Comparison of ENCODE assay signal across 16 cellular contexts in the genomic region with DNA sequence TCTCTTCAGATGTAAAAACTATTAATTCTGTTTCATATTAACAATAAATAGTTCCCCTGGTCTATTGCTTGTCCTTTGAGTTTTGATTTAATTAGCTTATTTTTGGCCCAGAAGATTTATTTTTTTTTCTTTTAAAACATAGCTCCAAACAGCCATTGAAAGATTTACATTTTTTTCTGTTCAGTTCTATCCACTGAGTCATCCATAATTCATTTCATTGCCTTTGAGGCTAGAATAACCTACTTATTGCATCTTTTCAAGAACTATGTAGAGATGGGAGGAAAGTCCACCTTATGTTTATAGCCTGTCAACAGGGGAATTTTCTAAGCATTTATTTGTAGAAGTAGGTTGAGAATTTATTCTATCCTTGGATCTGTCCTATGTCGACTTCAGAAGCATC. TPM values are rescaled to one million over a fixed set of nuclear protein-coding genes. Genes with fewer than 3 reads are reported as not detected.
DNase-seq lines count a peak whose midpoint lies in the region; ATAC-seq and TF ChIP-seq lines count a peak whose summit lies in the region.
"Had no signal": no experiment of that assay in that cellular context is flagged by ENCODE, and none has a peak within 500 bp of the region (broad histone marks: within the 10 kb centered on the region; RNA-seq: fewer than 3 reads in every experiment).

No MANE protein-coding gene starts in this region.

- H3K27ac Mint-ChIP-seq in CD8-positive, alpha-beta T cell: peak overlapping the region; percentile 12
- H3K27ac Mint-ChIP-seq in activated T-helper 17 cell treated with anti-CD3 and anti-CD28 coated beads, Interleukin-2, amount 50 U/mL, for 72 hours: peak overlapping the region; percentile 62
- H3K27ac Mint-ChIP-seq: endodermal cell, GM23338 had no signal

- H3K36me3 ChIP-seq in CD8-positive, alpha-beta T cell (ENCODE audit: insufficient read depth, low read length): no peaks in the 10 kb centered on the region
- no peaks in the 10 kb centered on the region for H3K36me3 ChIP-seq in aorta (ENCODE audit: control insufficient read depth in 1 of 2, insufficient read depth in 2 of 2, low read length in 1 of 2)
- H3K36me3 ChIP-seq: BLaER1 treated with 17β-estradiol and CSF1 and Interleukin-3, amounts not matched to agents 10 nM and 100 nM; prostate gland had no signal

- H3K9me3 Mint-ChIP-seq in CD8-positive, alpha-beta T cell: no peaks in the 10 kb centered on the region
- no peaks in the 10 kb centered on the region for H3K9me3 Mint-ChIP-seq in activated T-helper 17 cell treated with anti-CD3 and anti-CD28 coated beads, Interleukin-2, amount 50 U/mL, for 72 hours

- H3K4me1 Mint-ChIP-seq in CD8-positive, alpha-beta T cell (ENCODE audit: low read depth): peaks cover 72% of the 10 kb centered on the region
- H3K4me1 Mint-ChIP-seq in activated T-helper 17 cell treated with anti-CD3 and anti-CD28 coated beads, Interleukin-2, amount 50 U/mL, for 72 hours: peaks cover 23% of the 10 kb centered on the region

- no peaks in the 10 kb centered on the region for H3K36me3 Mint-ChIP-seq in CD8-positive, alpha-beta T cell
- H3K36me3 Mint-ChIP-seq in activated T-helper 17 cell treated with anti-CD3 and anti-CD28 coated beads, Interleukin-2, amount 50 U/mL, for 72 hours (ENCODE audit: low read depth): no peaks in the 10 kb centered on the region

- ATAC-seq in CD8-positive, alpha-beta T cell: no peak
- no peak for ATAC-seq in activated T-helper 17 cell treated with anti-CD3 and anti-CD28 coated beads, Interleukin-2, amount 50 U/mL, for 72 hours (replicated peaks)
- no peak for ATAC-seq in aorta (ENCODE audit: low FRiP score)
- ATAC-seq: GM23338 had no signal

- H3K4me1 ChIP-seq in CD8-positive, alpha-beta T cell (ENCODE audit: insufficient read depth, low read length): peaks cover 64% of the 10 kb centered on the region
- H3K4me1 ChIP-seq in aorta (ENCODE audit: control insufficient read depth in 1 of 2, insufficient read depth in 2 of 2, low read length in 2 of 2): no peaks in the 10 kb centered on the region
- H3K4me1 ChIP-seq: prostate gland had no signal

- no peak overlapping the region for H3K27ac ChIP-seq in AG04450 (ENCODE audit: low read depth, low read length)
- H3K27ac ChIP-seq in CD8-positive, alpha-beta T cell (ENCODE audit: low read depth, low read length): no peak overlapping the region
- H3K27ac ChIP-seq in aorta (ENCODE audit: low read depth in 1 of 2, low read length in 2 of 2): no peak overlapping the region

- H3K4me3 Mint-ChIP-seq in CD8-positive, alpha-beta T cell: no peak overlapping the region
- H3K4me3 Mint-ChIP-seq in activated T-helper 17 cell treated with anti-CD3 and anti-CD28 coated beads, Interleukin-2, amount 50 U/mL, for 72 hours: peak overlapping the region; percentile 84
- H3K4me3 Mint-ChIP-seq: endodermal cell, GM23338 had no signal

- POLR2A ChIA-PET in AG04450 (lab: Yijun Ruan, JAX): interaction anchor here (0.6 to 1.4 kb wide), 4 partner anchors 22 to 51 kb away, joined by 3 to 9 read pairs (median 4); no protein-coding TSS in a partner anchor
- POLR2A ChIA-PET in CD8-positive, alpha-beta T cell (lab: Charles Lee): interaction anchor here (0.9 to 2.5 kb wide), 2 partner anchors 20 to 36 kb away, joined by 4 to 19 read pairs; no protein-coding TSS in a partner anchor

- H3K27me3 ChIP-seq in AG04450 (ENCODE audit: control insufficient read depth, insufficient read depth, low read length): no peaks in the 10 kb centered on the region
- H3K27me3 ChIP-seq in CD8-positive, alpha-beta T cell (ENCODE audit: insufficient read depth, low read length): no peaks in the 10 kb centered on the region
- no peaks in the 10 kb centered on the region for H3K27me3 ChIP-seq in aorta (ENCODE audit: control insufficient read depth in 1 of 2, insufficient read depth in 2 of 2, low read length in 1 of 2)
- H3K27me3 ChIP-seq: BLaER1 treated with 17β-estradiol and CSF1 and Interleukin-3, amounts not matched to agents 10 nM and 100 nM had no signal

- no peak for TF ChIP-seq CTCF in AG04450 (IDR thresholded peaks at IDR 0.05; ENCODE audit: low read depth, low read length)
- no peak for TF ChIP-seq CTCF in CD8-positive, alpha-beta T cell (IDR thresholded peaks at IDR 0.05)

- WGBS in aorta, 2 donors: 73 to 78% methylated on average over 1 of the region's 1 CpG

- no peaks in the 10 kb centered on the region for H3K27me3 Mint-ChIP-seq in CD8-positive, alpha-beta T cell (ENCODE audit: low read depth)
- H3K27me3 Mint-ChIP-seq in activated T-helper 17 cell treated with anti-CD3 and anti-CD28 coated beads, Interleukin-2, amount 50 U/mL, for 72 hours: no peaks in the 10 kb centered on the region

- H3K4me3 ChIP-seq in AG04450 (ENCODE audit: low read depth, low read length) (no peak overlapping the region), aorta (ENCODE audit: low read length in 2 of 2) (no peak overlapping the region)
- no peak overlapping the region for H3K4me3 ChIP-seq in CD8-positive, alpha-beta T cell (ENCODE audit: low read depth, low read length)
- H3K4me3 ChIP-seq: BLaER1 treated with 17β-estradiol and CSF1 and Interleukin-3, amounts not matched to agents 10 nM and 100 nM; GM23338; prostate gland had no signal

- intact Hi-C loops in CD8-positive, alpha-beta T cell (cut with DNase I, micrococcal nuclease): loop anchor here in 1 of 2 experiments (5.0 kb wide), 1 partner anchor 34 kb away; no protein-coding TSS in a partner anchor
- intact Hi-C loops in aorta (cut with DNase I): no loop called here

- CTCF ChIA-PET in AG04450 (lab: Charles Lee): interaction anchor here (0.6 kb wide), 3 partner anchors 51 to 159 kb away, joined by 3 read pairs; no protein-coding TSS in a partner anchor
- CTCF ChIA-PET in CD8-positive, alpha-beta T cell (lab: Charles Lee): interaction anchor here (1.0 kb wide), 1 partner anchor 27 kb away, joined by 4 read pairs; no protein-coding TSS in a partner anchor

- DNase-seq in AG04450 (ENCODE audit: low read depth, low spot score): peak; percentile 32
- DNase-seq in CD8-positive, alpha-beta T cell: no peak
- peak; percentile 63 for DNase-seq in iris pigment epithelial cell (ENCODE audit: low read depth)
- no peak for DNase-seq in H4 (ENCODE audit: low spot score)
- DNase-seq in UCSD-AML1 (lab: John Stamatoyannopoulos, UW; ENCODE audit: unreplicated experiment): no peak
- DNase-seq in aorta: no peak
- DNase-seq in midbrain (lab: John Stamatoyannopoulos, UW): no peak
- DNase-seq: endodermal cell; hippocampal formation; mammary epithelial cell; small intestine; stimulated activated CD4-positive, alpha-beta T cell treated with anti-CD3 and anti-CD28 coated beads, Interleukin-4, amount 100 ng/mL, for 1 hour had no signal

- peaks cover 3% of the 10 kb centered on the region for H3K9me3 ChIP-seq in AG04450 (ENCODE audit: control insufficient read depth, insufficient read depth, low read length)
- no peaks in the 10 kb centered on the region for H3K9me3 ChIP-seq in CD8-positive, alpha-beta T cell (ENCODE audit: low read length)
- no peaks in the 10 kb centered on the region for H3K9me3 ChIP-seq in aorta (ENCODE audit: control insufficient read depth, low read length)
- H3K9me3 ChIP-seq: prostate gland had no signal

RNA-seq across cellular contexts. Expression of gene CHD2, which starts 53.4 kb away (rescaled TPM):
- polyA plus RNA-seq in AG04450 (2011; rRNA removed) (62.6 and 74.8 TPM in 2 replicates), aorta (10 to 100 TPM; 38.0 to 42.6 TPM)
- 163 and 178 TPM in 2 replicates for polyA minus RNA-seq in AG04450 (2011; rRNA and poly(A)+ RNA removed)
- total RNA-seq in CD8-positive, alpha-beta T cell: 100 to 1,000 TPM; 615 to 669 TPM
- total RNA-seq in activated T-helper 17 cell treated with anti-CD3 and anti-CD28 coated beads, Interleukin-2, amount 50 U/mL, for 72 hours: 100 to 1,000 TPM; 159 to 357 TPM
- 19.1 and 41.2 TPM in 2 replicates for total RNA-seq in H4 (2014; rRNA removed; shearing (Covaris generic))
- total RNA-seq in aorta: 100 to 1,000 TPM; 120 to 144 TPM

Comparison
In these comparisons a context has a peak if more than half of its experiments do, and no peak if none do; other contexts are left out.
1. DNase-seq: peak in AG04450 (single experiment) and iris pigment epithelial cell (single experiment); none in CD8-positive, alpha-beta T cell (0 of 7), H4 (single experiment), UCSD-AML1 (single experiment), aorta (0 of 2) and midbrain (single experiment).